Comparison of ENCODE assay signal across 8 cellular contexts in the genomic region with DNA sequence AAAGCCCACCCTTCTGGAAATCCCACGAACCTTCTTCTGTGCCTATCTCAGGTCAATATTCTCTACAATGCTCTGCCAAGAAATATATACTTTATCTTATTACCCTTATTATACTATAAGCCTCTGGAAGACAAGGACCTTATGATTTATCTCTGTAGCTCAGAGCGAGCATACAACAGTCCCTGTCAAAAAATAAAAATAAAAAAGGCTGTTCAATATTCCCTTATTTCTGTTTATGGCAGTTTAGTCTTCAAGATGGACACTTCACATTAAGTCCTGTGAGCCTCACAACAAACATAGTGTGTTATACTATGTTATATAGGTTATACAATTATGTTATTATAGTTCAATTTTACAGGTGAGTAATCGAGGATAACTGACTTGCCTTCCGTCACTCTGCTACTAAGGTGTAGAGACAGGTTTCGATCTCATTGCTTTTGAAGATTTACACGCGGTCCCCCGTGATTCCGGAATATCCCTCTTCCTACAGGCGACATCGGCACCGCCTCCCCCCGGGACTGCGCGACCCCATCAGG. TPM values are rescaled to one million over a fixed set of nuclear protein-coding genes. Genes with fewer than 3 reads are reported as not detected.
DNase-seq lines count a peak whose midpoint lies in the region; ATAC-seq and TF ChIP-seq lines count a peak whose summit lies in the region.

No MANE protein-coding gene starts in this region.

- no peaks in the 10 kb centered on the region for H3K9me3 ChIP-seq in iPS DF 6.9 (ENCODE audit: control insufficient read depth, insufficient read depth, low read length)

- H3K4me1 ChIP-seq in iPS DF 6.9 (ENCODE audit: control insufficient read depth, insufficient read depth, low read length): 0 out of 2 replicates have a peak, but pooled peaks cover 3% of the 10 kb centered on the region

- H3K36me3 Mint-ChIP-seq in activated CD4-positive, alpha-beta T cell treated with anti-CD3 and anti-CD28 coated beads, Interleukin-2, amount 10 ng/mL, durations not matched to agents 24 days and 14 days (ENCODE audit: low read depth): peaks cover 10% of the 10 kb centered on the region

- intact Hi-C loops in activated CD4-positive, alpha-beta T cell treated with anti-CD3 and anti-CD28 coated beads, Interleukin-2, amount 10 ng/mL, durations not matched to agents 24 days and 14 days (cut with micrococcal nuclease): loop anchor here (5.0 kb wide), 4 partner anchors 77 to 1778 kb away; a partner anchor contains a TSS

- H3K4me1 Mint-ChIP-seq in activated CD4-positive, alpha-beta T cell treated with anti-CD3 and anti-CD28 coated beads, Interleukin-2, amount 10 ng/mL, durations not matched to agents 24 days and 14 days: peaks cover 12% of the 10 kb centered on the region
- H3K4me1 Mint-ChIP-seq in stimulated activated naive CD8-positive, alpha-beta T cell treated with anti-CD3 and anti-CD28 coated beads, Interleukin-15, amount 100 ng/mL, for 72 hours: peaks cover 36% of the 10 kb centered on the region

- H3K4me3 ChIP-seq in iPS DF 6.9 (ENCODE audit: low read length): peak overlapping the region; percentile 95

- ATAC-seq in stimulated activated naive CD8-positive, alpha-beta T cell treated with anti-CD3 and anti-CD28 coated beads, Interleukin-15, amount 100 ng/mL, for 72 hours: peak; percentile 45

- H3K27ac ChIP-seq in VCaP (peak overlapping the region; percentile 93), iPS DF 6.9 (ENCODE audit: low read length) (no peak overlapping the region)

- TF ChIP-seq CTCF in VCaP (conservative IDR thresholded peaks at IDR 0.05): no peak

- H3K36me3 ChIP-seq in iPS DF 6.9 (ENCODE audit: control insufficient read depth, insufficient read depth, low read length): 0 out of 2 replicates have a peak, but pooled peaks cover 3% of the 10 kb centered on the region

- DNase-seq in activated CD4-positive, alpha-beta T cell treated with anti-CD3 and anti-CD28 coated beads, Interleukin-2, amount 10 ng/mL, durations not matched to agents 24 days and 14 days: no peak
- no peak for DNase-seq in activated CD4-positive, alpha-beta T cell treated with anti-CD3 and anti-CD28 coated beads for 4 hours
- no peak for DNase-seq in iPS DF 6.9 (ENCODE audit: low read depth, low spot score)
- no peak for DNase-seq in stimulated activated naive CD8-positive, alpha-beta T cell treated with anti-CD3 and anti-CD28 coated beads, Interleukin-15, amount 100 ng/mL, for 72 hours
- DNase-seq in DMS53 (lab: John Stamatoyannopoulos, UW): no peak
- no peak for DNase-seq in GM19240 (ENCODE audit: insufficient read length, low spot score)
- DNase-seq in COR-L47 (lab: John Stamatoyannopoulos, UW): no peak

- H3K9me3 Mint-ChIP-seq in activated CD4-positive, alpha-beta T cell treated with anti-CD3 and anti-CD28 coated beads, Interleukin-2, amount 10 ng/mL, durations not matched to agents 24 days and 14 days: no peaks in the 10 kb centered on the region
- peaks cover 0 to 4% of the 10 kb centered on the region in 2 donors for H3K9me3 Mint-ChIP-seq in stimulated activated naive CD8-positive, alpha-beta T cell treated with anti-CD3 and anti-CD28 coated beads, Interleukin-15, amount 100 ng/mL, for 72 hours

- WGBS in iPS DF 6.9 (ENCODE audit: insufficient coverage, insufficient read length): no CpG with 5 or more reads among the region's 15 CpGs

- H3K27me3 Mint-ChIP-seq in activated CD4-positive, alpha-beta T cell treated with anti-CD3 and anti-CD28 coated beads, Interleukin-2, amount 10 ng/mL, durations not matched to agents 24 days and 14 days: no peaks in the 10 kb centered on the region
- no peaks in the 10 kb centered on the region for H3K27me3 Mint-ChIP-seq in stimulated activated naive CD8-positive, alpha-beta T cell treated with anti-CD3 and anti-CD28 coated beads, Interleukin-15, amount 100 ng/mL, for 72 hours

- H3K4me3 Mint-ChIP-seq in activated CD4-positive, alpha-beta T cell treated with anti-CD3 and anti-CD28 coated beads, Interleukin-2, amount 10 ng/mL, durations not matched to agents 24 days and 14 days: peak overlapping the region; percentile 98
- H3K4me3 Mint-ChIP-seq in stimulated activated naive CD8-positive, alpha-beta T cell treated with anti-CD3 and anti-CD28 coated beads, Interleukin-15, amount 100 ng/mL, for 72 hours: peak overlapping the region; percentile 99

- no peaks in the 10 kb centered on the region for H3K27me3 ChIP-seq in iPS DF 6.9 (ENCODE audit: control insufficient read depth, insufficient read depth, low read length)

- peak overlapping the region; percentile 99 for H3K27ac Mint-ChIP-seq in activated CD4-positive, alpha-beta T cell treated with anti-CD3 and anti-CD28 coated beads, Interleukin-2, amount 10 ng/mL, durations not matched to agents 24 days and 14 days
- H3K27ac Mint-ChIP-seq in stimulated activated naive CD8-positive, alpha-beta T cell treated with anti-CD3 and anti-CD28 coated beads, Interleukin-15, amount 100 ng/mL, for 72 hours: peak overlapping the region; percentile 99 to 100

RNA-seq across cellular contexts. Expression of a gene that starts 0.6 kb away (rescaled TPM):
- 33.7 and 34.7 TPM in 2 replicates for total RNA-seq in activated CD4-positive, alpha-beta T cell treated with anti-CD3 and anti-CD28 coated beads, Interleukin-2, amount 10 ng/mL, durations not matched to agents 24 days and 14 days
